Comparison of ENCODE assay signal across 1 cellular context in the genomic region with DNA sequence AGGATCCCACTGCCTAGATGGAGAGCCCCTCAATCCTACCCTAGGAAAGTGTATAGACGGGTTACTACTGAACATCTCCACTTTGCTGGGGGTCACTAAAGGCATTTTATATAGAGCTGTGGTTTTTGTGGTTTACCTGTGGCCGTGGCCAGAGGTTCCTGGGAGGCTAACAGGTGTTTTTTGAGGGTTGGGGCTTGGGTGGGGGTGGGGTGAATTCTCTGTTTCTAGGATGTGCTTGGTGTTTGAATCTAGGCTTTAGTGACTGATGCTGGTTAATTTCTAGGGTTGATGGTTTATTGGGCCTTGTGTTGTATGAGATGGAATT.
TF ChIP-seq lines count a peak whose summit lies in the region.

No MANE protein-coding gene starts in this region.

TF ChIP-seq in endothelial cell of umbilical vein, 7 proteins besides CTCF, POLR2A, EP300 and RAD21:
- TF ChIP-seq JUN (IDR thresholded peaks at IDR 0.05; ENCODE audit: borderline replicate concordance, insufficient read depth, insufficient read length, low read depth) (no peak), FOS (IDR thresholded peaks at IDR 0.05; ENCODE audit: borderline replicate concordance, insufficient read depth, low read length) (no peak), MYC (IDR thresholded peaks at IDR 0.05; ENCODE audit: low read depth, low read length) (no peak), POLR2AphosphoS5 (IDR thresholded peaks at IDR 0.05; ENCODE audit: insufficient read depth, low read depth, low read length) (no peak), EZH2 (IDR thresholded peaks at IDR 0.05; ENCODE audit: borderline replicate concordance, low read depth, low read length, severe bottlenecking) (no peak), GATA2 (IDR thresholded peaks at IDR 0.05; ENCODE audit: insufficient read depth, insufficient read length, low read depth, low read length) (no peak)
- TF ChIP-seq, protein P1, sequence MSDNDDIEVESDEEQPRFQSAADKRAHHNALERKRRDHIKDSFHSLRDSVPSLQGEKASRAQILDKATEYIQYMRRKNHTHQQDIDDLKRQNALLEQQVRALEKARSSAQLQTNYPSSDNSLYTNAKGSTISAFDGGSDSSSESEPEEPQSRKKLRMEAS (IDR thresholded peaks at IDR 0.05; ENCODE audit: insufficient read depth, insufficient read length) = no peak
